In genomic region chr2:121058852-121059558, GRCh38 we compare ENCODE assay signal across 18 cellular contexts.
DNase-seq lines count a peak whose midpoint lies in the region; TF ChIP-seq lines count a peak whose summit lies in the region.
"Had no signal": no experiment of that assay in that cellular context is flagged by ENCODE, and none has a peak within 500 bp of the region (broad histone marks: within the 10 kb centered on the region; RNA-seq: fewer than 3 reads in every experiment).

No MANE protein-coding gene starts in this region.

- no peak overlapping the region for H3K27ac ChIP-seq in HEK293 (ENCODE audit: extremely low read depth, low read depth, low read length)
- H3K27ac ChIP-seq: BLaER1 had no signal

- H3K4me1 Mint-ChIP-seq in glutamatergic neuron (ENCODE audit: low read depth, unreplicated experiment), result peaks cover 19% of the 10 kb centered on the region

- no peaks in the 10 kb centered on the region for H3K9me3 ChIP-seq in HEK293 (ENCODE audit: control insufficient read depth, insufficient read depth, low read depth, low read length)
- H3K9me3 ChIP-seq: BLaER1, Caco-2, MG63 had no signal

- H3K4me1 ChIP-seq in HEK293 (ENCODE audit: control insufficient read depth, insufficient read depth, low read length), result peaks cover 5% of the 10 kb centered on the region; the same call in 1 of the 2 replicates
- H3K4me1 ChIP-seq: BLaER1, Caco-2 had no signal

- no peak overlapping the region for H3K27ac Mint-ChIP-seq in glutamatergic neuron (ENCODE audit: unreplicated experiment)
- H3K27ac Mint-ChIP-seq: CD4-positive, alpha-beta T cell had no signal

- DNase-seq in NCI-H526 treated with DMSO at 0.1 percent for 48 hours (lab: John Stamatoyannopoulos, UW), result peak; percentile 72
- DNase-seq in glutamatergic neuron, result peak; percentile 2
- peak; percentile 34 for DNase-seq in posterior vena cava (ENCODE audit: low spot score)
- DNase-seq in stimulated activated CD8-positive, alpha-beta memory T cell treated with anti-CD3 and anti-CD28 coated beads, Interleukin-4, amount 100 ng/mL, for 48 hours, result no peak
- no peak for DNase-seq in GM19240 (ENCODE audit: insufficient read length, low spot score)
- no peak for DNase-seq in RKO (ENCODE audit: low spot score)
- DNase-seq: Caco-2; CD4-positive, alpha-beta T cell; DMS 273 treated with DMSO at 0.1 percent for 48 hours; DMS79 treated with DMSO at 0.1 percent for 48 hours; H7; MG63; NCI-H1436; NCI-H187 treated with DMSO at 0.1 percent for 48 hours; NCI-H524 treated with DMSO at 0.1 percent for 48 hours; NK-92 treated with Interleukin-12 subunit alpha and Interleukin-12 subunit beta, amount 100 ng/mL, for 24 hours had no signal

- TF ChIP-seq CTCF in HEK293 (tag by site-specific recombination; IDR thresholded peaks at IDR 0.05) (no peak), glutamatergic neuron (IDR thresholded peaks at IDR 0.05; ENCODE audit: partially characterized antibody, unreplicated experiment) (no peak)

- H3K36me3 ChIP-seq in HEK293 (ENCODE audit: control insufficient read depth in 2 of 2, insufficient read depth in 1 of 2, low read length in 2 of 2), result no peaks in the 10 kb centered on the region
- H3K36me3 ChIP-seq: BLaER1, MG63 had no signal

- CTCF ChIA-PET in HEK293 (lab: Yijun Ruan, JAX), result no interaction called here

- peaks cover 6% of the 10 kb centered on the region for H3K9me3 Mint-ChIP-seq in glutamatergic neuron (ENCODE audit: unreplicated experiment)
- H3K9me3 Mint-ChIP-seq: CD4-positive, alpha-beta T cell had no signal

- POLR2A ChIA-PET in HEK293 (lab: Yijun Ruan, JAX), result interaction anchor here (0.9 kb wide), 1 partner anchor 16 kb away, joined by 4 read pairs; no protein-coding TSS in a partner anchor

- H3K27me3 Mint-ChIP-seq in glutamatergic neuron (ENCODE audit: unreplicated experiment), result peaks cover 11% of the 10 kb centered on the region
- H3K27me3 Mint-ChIP-seq: CD4-positive, alpha-beta T cell had no signal

- intact Hi-C loops in posterior vena cava (cut with DNase I), result no loop called here

- no peak overlapping the region for H3K4me3 Mint-ChIP-seq in glutamatergic neuron (ENCODE audit: unreplicated experiment)
- H3K4me3 Mint-ChIP-seq: CD4-positive, alpha-beta T cell had no signal

- H3K4me3 ChIP-seq in HEK293 (ENCODE audit: low read depth, low read length), result no peak overlapping the region
- H3K4me3 ChIP-seq: BLaER1, MG63 had no signal

- H3K36me3 Mint-ChIP-seq in glutamatergic neuron (ENCODE audit: unreplicated experiment), result peaks cover 4% of the 10 kb centered on the region

TF ChIP-seq in HEK293, 187 proteins besides CTCF, POLR2A, EP300 and RAD21 (continues in another document):
- TF ChIP-seq ZNF366 (tag by site-specific recombination; conservative IDR thresholded peaks at IDR 0.05), result peak; percentile 24; the same call in 1 of the 2 replicates
- TF ChIP-seq PRDM6 (tag by site-specific recombination; IDR thresholded peaks at IDR 0.05), result peak; percentile 39; the same call in 1 of the 2 replicates
- no peak for TF ChIP-seq ZNF747 (tag by site-specific recombination; IDR thresholded peaks at IDR 0.05)
- peak; percentile 53; the same call in 1 of the 2 replicates for TF ChIP-seq WT1 (tag by site-specific recombination; IDR thresholded peaks at IDR 0.05)
- TF ChIP-seq SP2 (tag by site-specific recombination; IDR thresholded peaks at IDR 0.05), result no peak
- TF ChIP-seq INSM2 (tag by site-specific recombination; IDR thresholded peaks at IDR 0.05), result 0 out of 2 replicates have a peak, but pooled peaks have one; percentile 43
- 0 out of 2 replicates have a peak, but pooled peaks have one; percentile 10 for TF ChIP-seq ZBTB8A (tag by site-specific recombination; IDR thresholded peaks at IDR 0.05)
- TF ChIP-seq ZBTB44 (tag by site-specific recombination; IDR thresholded peaks at IDR 0.05), result no peak
- no peak for TF ChIP-seq ZNF37A (tag by site-specific recombination; IDR thresholded peaks at IDR 0.05)
- TF ChIP-seq GLIS1 (tag by site-specific recombination; IDR thresholded peaks at IDR 0.05), result peak; percentile 17; the same call in 1 of the 2 replicates
- no peak for TF ChIP-seq ZNF623 (tag by site-specific recombination; IDR thresholded peaks at IDR 0.05)
- 0 out of 2 replicates have a peak, but pooled peaks have one; percentile 20 for TF ChIP-seq ZFP69B (tag by site-specific recombination; IDR thresholded peaks at IDR 0.05)
- TF ChIP-seq SP7 (tag by site-specific recombination; IDR thresholded peaks at IDR 0.05), result peak; percentile 38; the same call in 1 of the 2 replicates
- TF ChIP-seq FEZF1 (tag by site-specific recombination; IDR thresholded peaks at IDR 0.05), result peak; percentile 67
- TF ChIP-seq ZNF518A (tag by site-specific recombination; conservative IDR thresholded peaks at IDR 0.05; ENCODE audit: low read depth), result no peak
- peak; percentile 84 for TF ChIP-seq ZNF843 (tag by site-specific recombination; IDR thresholded peaks at IDR 0.05)
- no peak for TF ChIP-seq ZNF596 (tag by site-specific recombination; IDR thresholded peaks at IDR 0.05)
- peak; percentile 56; the same call in 1 of the 2 replicates for TF ChIP-seq ZEB2 (tag by site-specific recombination; IDR thresholded peaks at IDR 0.05)

Comparison
In these comparisons a context has a peak if more than half of its experiments do, and no peak if none do; other contexts are left out.
1. DNase-seq: peak in NCI-H526 treated with DMSO at 0.1 percent for 48 hours (single experiment), glutamatergic neuron (single experiment) and posterior vena cava (single experiment); none in stimulated activated CD8-positive, alpha-beta memory T cell treated with anti-CD3 and anti-CD28 coated beads, Interleukin-4, amount 100 ng/mL, for 48 hours (single experiment), GM19240 (single experiment) and RKO (single experiment).